ENCODE assay signal across 18 cellular contexts in genomic region chr11:45414082-45414481, GRCh38.
"Had no signal": no experiment of that assay in that cellular context is flagged by ENCODE, and none has a peak within 500 bp of the region (broad histone marks: within the 10 kb centered on the region; RNA-seq: fewer than 3 reads in every experiment).

No MANE protein-coding gene starts in this region.

- H3K9me3 ChIP-seq: thoracic aorta, transverse colon had no signal

- ATAC-seq: foreskin keratinocyte; left cardiac atrium; left ventricle myocardium superior; naive thymus-derived CD4-positive, alpha-beta T cell; stimulated activated naive B cell treated with anti-CD40 and anti-IgM and Interleukin-4, amounts not matched to agents 10 μg/mL and 1 μg/mL and 100 μg/mL, for 72 hours had no signal

- H2AFZ ChIP-seq: hepatocyte had no signal

- H3K79me2 ChIP-seq: hepatocyte had no signal

- H3K4me3 ChIP-seq: hepatocyte, lung, smooth muscle cell, stomach, thoracic aorta, transverse colon had no signal

- H3K27ac ChIP-seq: foreskin keratinocyte, hepatocyte, stomach, thoracic aorta, transverse colon had no signal

- H3K4me1 ChIP-seq: foreskin keratinocyte, stomach, transverse colon had no signal

- H3K36me3 ChIP-seq: stomach, thoracic aorta, transverse colon had no signal

- H3K4me2 ChIP-seq: hepatocyte, smooth muscle cell had no signal

- DNase-seq: cerebellar nuclear complex; foreskin keratinocyte; head of caudate nucleus; kidney; left cardiac atrium; left ventricle myocardium superior; mesenchymal stem cell; naive thymus-derived CD4-positive, alpha-beta T cell; posterior cingulate gyrus; stimulated activated CD4-positive, alpha-beta T cell treated with anti-CD3 and anti-CD28 coated beads, Interleukin-4, amount 100 ng/mL, for 1 hour; stimulated activated naive B cell treated with anti-CD40 and anti-IgM and Interleukin-4, amounts not matched to agents 10 μg/mL and 1 μg/mL and 100 μg/mL, for 72 hours; substantia nigra; transverse colon had no signal
